Comparison of ENCODE assay signal across 1 cellular context in the genomic region with DNA sequence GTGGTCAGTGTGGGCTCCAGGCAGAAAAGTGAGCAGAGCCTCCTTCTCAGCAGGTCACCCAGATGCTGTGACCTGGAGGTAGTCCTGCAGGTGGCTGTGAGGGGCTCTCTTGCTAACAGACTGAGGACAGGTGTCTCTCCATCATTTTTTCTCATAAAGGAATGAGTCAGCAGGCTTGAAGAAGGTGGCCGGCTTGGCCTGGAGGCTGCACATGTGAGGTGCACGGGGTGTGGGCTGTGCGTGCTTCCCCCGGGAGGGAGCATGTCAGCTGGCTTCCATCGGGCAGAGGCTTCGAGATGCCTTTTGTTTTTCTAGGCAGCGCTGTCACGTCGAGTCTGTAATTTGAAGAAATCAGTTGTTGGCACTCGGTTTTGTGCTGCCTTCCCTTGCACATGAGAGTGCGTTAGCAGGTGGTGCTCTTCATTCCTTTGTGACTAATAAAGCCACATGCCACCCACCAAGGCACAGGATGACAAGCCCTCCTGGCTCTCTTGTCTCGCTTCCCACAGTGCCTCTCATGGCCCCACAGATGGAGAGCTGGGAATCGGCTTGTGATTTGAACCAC.
TF ChIP-seq lines count a peak whose summit lies in the region.

No MANE protein-coding gene starts in this region.

TF ChIP-seq in HEK293, 187 proteins besides CTCF, POLR2A, EP300 and RAD21:
- TF ChIP-seq ZNF549 (tag by site-specific recombination; IDR thresholded peaks at IDR 0.05), result no peak
- TF ChIP-seq ZNF837 (tag by site-specific recombination; IDR thresholded peaks at IDR 0.05), result no peak
- TF ChIP-seq, protein P1, sequence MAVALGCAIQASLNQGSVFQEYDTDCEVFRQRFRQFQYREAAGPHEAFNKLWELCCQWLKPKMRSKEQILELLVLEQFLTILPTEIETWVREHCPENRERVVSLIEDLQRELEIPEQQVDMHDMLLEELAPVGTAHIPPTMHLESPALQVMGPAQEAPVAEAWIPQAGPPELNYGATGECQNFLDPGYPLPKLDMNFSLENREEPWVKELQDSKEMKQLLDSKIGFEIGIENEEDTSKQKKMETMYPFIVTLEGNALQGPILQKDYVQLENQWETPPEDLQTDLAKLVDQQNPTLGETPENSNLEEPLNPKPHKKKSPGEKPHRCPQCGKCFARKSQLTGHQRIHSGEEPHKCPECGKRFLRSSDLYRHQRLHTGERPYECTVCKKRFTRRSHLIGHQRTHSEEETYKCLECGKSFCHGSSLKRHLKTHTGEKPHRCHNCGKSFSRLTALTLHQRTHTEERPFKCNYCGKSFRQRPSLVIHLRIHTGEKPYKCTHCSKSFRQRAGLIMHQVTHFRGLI (tag by site-specific recombination; IDR thresholded peaks at IDR 0.05), result no peak
- TF ChIP-seq ZIC2 (tag by site-specific recombination; IDR thresholded peaks at IDR 0.05), result peak; percentile 33; the same call in 1 of the 2 replicates
- no peak for TF ChIP-seq ZNF26 (tag by site-specific recombination; IDR thresholded peaks at IDR 0.05)
